In genomic region chr20:462199-462991, GRCh38 we compare ENCODE assay signal across 1 cellular context.
TF ChIP-seq lines count a peak whose summit lies in the region.

Gene TBC1D20, minus strand, starts transcription at chr20:462533. Its CDS starts 128 bp downstream, at chr20:462405.

TF ChIP-seq in HepG2, 621 proteins besides CTCF, POLR2A, EP300 and RAD21 (continued from another document and continues in another):
- TF ChIP-seq ZBTB43 (CRISPR knock-in tag; conservative IDR thresholded peaks at IDR 0.05) (peak; percentile 82; the same call in 1 of the 2 replicates), ZNF382 (CRISPR knock-in tag; IDR thresholded peaks at IDR 0.05; ENCODE audit: borderline replicate concordance) (no peak), ZNF446 (CRISPR knock-in tag; IDR thresholded peaks at IDR 0.05) (peak; percentile 85; the same call in 1 of the 2 replicates), KMT2B (CRISPR knock-in tag; IDR thresholded peaks at IDR 0.05) (peak; percentile 66), ZNF264 (CRISPR knock-in tag; IDR thresholded peaks at IDR 0.05) (peak; percentile 68; the same call in 1 of the 2 replicates), KAT7 (CRISPR knock-in tag; IDR thresholded peaks at IDR 0.05; ENCODE audit: borderline replicate concordance) (0 out of 2 replicates have a peak, but pooled peaks have one; percentile 8), NR2F1 (CRISPR knock-in tag; IDR thresholded peaks at IDR 0.05) (no peak), EED (CRISPR knock-in tag; IDR thresholded peaks at IDR 0.05) (peak; percentile 59; the same call in 1 of the 2 replicates), GLMP (CRISPR knock-in tag; IDR thresholded peaks at IDR 0.05; ENCODE audit: borderline replicate concordance) (no peak), PHF8 (CRISPR knock-in tag; IDR thresholded peaks at IDR 0.05) (peak; percentile 56), BRCA1 (CRISPR knock-in tag; IDR thresholded peaks at IDR 0.05) (0 out of 2 replicates have a peak, but pooled peaks have one; percentile 36), THAP11 (CRISPR knock-in tag; IDR thresholded peaks at IDR 0.05) (peak; percentile 64; the same call in 1 of the 2 replicates), MNT (IDR thresholded peaks at IDR 0.05) (no peak), HDAC2 (CRISPR knock-in tag; IDR thresholded peaks at IDR 0.05) (peak; percentile 64; the same call in 1 of the 2 replicates), EEA1 (CRISPR knock-in tag; IDR thresholded peaks at IDR 0.05; ENCODE audit: borderline replicate concordance) (0 out of 2 replicates have a peak, but pooled peaks have one; percentile 16), ARHGAP35 (CRISPR knock-in tag; IDR thresholded peaks at IDR 0.05; ENCODE audit: borderline replicate concordance) (no peak), SRSF9 (IDR thresholded peaks at IDR 0.05; ENCODE audit: borderline replicate concordance, insufficient read depth, low read depth, low read length, poor library complexity, severe bottlenecking) (no peak), GMEB1 (CRISPR knock-in tag; IDR thresholded peaks at IDR 0.05; ENCODE audit: borderline replicate concordance) (peak; percentile 86), ZNF530 (CRISPR knock-in tag; IDR thresholded peaks at IDR 0.05; ENCODE audit: low read depth) (no peak), CENPT (CRISPR knock-in tag; IDR thresholded peaks at IDR 0.05; ENCODE audit: low read depth) (no peak), ATF1 (CRISPR knock-in tag; IDR thresholded peaks at IDR 0.05) (no peak), ZBTB49 (CRISPR knock-in tag; IDR thresholded peaks at IDR 0.05; ENCODE audit: borderline replicate concordance) (no peak), ZNF816 (CRISPR knock-in tag; IDR thresholded peaks at IDR 0.05; ENCODE audit: borderline replicate concordance) (peak; percentile 73; the same call in 1 of the 2 replicates), ZGPAT (CRISPR knock-in tag; IDR thresholded peaks at IDR 0.05) (peak; percentile 34; the same call in 1 of the 2 replicates), CREB1 (IDR thresholded peaks at IDR 0.05) (peak; percentile 38; the same call in 1 of the 2 replicates), CREB1 (CRISPR knock-in tag; IDR thresholded peaks at IDR 0.05) (no peak), ZNF44 (CRISPR knock-in tag; IDR thresholded peaks at IDR 0.05) (no peak; the same call in 1 of the 2 replicates), KLF15 (CRISPR knock-in tag; IDR thresholded peaks at IDR 0.05; ENCODE audit: borderline replicate concordance) (no peak), RFXANK (CRISPR knock-in tag; IDR thresholded peaks at IDR 0.05) (0 out of 2 replicates have a peak, but pooled peaks have one; percentile 48), HOXA9 (CRISPR knock-in tag; IDR thresholded peaks at IDR 0.05; ENCODE audit: borderline replicate concordance) (no peak), ZNF800 (CRISPR knock-in tag; IDR thresholded peaks at IDR 0.05) (0 out of 2 replicates have a peak, but pooled peaks have one; percentile 52), DR1 (CRISPR knock-in tag; IDR thresholded peaks at IDR 0.05) (no peak), CC2D1A (CRISPR knock-in tag; IDR thresholded peaks at IDR 0.05) (no peak), RAD51 (IDR thresholded peaks at IDR 0.05; ENCODE audit: borderline replicate concordance) (no peak), ZNF678 (CRISPR knock-in tag; IDR thresholded peaks at IDR 0.05) (no peak), ATM (IDR thresholded peaks at IDR 0.05; ENCODE audit: borderline replicate concordance) (no peak), TFDP1 (CRISPR knock-in tag; IDR thresholded peaks at IDR 0.05; ENCODE audit: borderline replicate concordance) (peak; percentile 95), ZNF609 (CRISPR knock-in tag; IDR thresholded peaks at IDR 0.05; ENCODE audit: borderline replicate concordance) (no peak), KAT2B (IDR thresholded peaks at IDR 0.05; ENCODE audit: borderline replicate concordance, low read depth, low read length) (no peak), MIER3 (CRISPR knock-in tag; IDR thresholded peaks at IDR 0.05; ENCODE audit: borderline replicate concordance) (no peak; the same call in 1 of the 2 replicates), ZSCAN31 (CRISPR knock-in tag; IDR thresholded peaks at IDR 0.05; ENCODE audit: low read depth) (peak; percentile 18; the same call in 1 of the 2 replicates)
- TF ChIP-seq, protein P1, sequence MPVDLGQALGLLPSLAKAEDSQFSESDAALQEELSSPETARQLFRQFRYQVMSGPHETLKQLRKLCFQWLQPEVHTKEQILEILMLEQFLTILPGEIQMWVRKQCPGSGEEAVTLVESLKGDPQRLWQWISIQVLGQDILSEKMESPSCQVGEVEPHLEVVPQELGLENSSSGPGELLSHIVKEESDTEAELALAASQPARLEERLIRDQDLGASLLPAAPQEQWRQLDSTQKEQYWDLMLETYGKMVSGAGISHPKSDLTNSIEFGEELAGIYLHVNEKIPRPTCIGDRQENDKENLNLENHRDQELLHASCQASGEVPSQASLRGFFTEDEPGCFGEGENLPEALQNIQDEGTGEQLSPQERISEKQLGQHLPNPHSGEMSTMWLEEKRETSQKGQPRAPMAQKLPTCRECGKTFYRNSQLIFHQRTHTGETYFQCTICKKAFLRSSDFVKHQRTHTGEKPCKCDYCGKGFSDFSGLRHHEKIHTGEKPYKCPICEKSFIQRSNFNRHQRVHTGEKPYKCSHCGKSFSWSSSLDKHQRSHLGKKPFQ (CRISPR knock-in tag; IDR thresholded peaks at IDR 0.05; ENCODE audit: insufficient replicate concordance), result no peak
